In genomic region chr10:101967713-101968112, GRCh38 we compare ENCODE assay signal across 17 cellular contexts.
DNase-seq lines count a peak whose midpoint lies in the region; ATAC-seq and TF ChIP-seq lines count a peak whose summit lies in the region.
"Had no signal": no experiment of that assay in that cellular context is flagged by ENCODE, and none has a peak within 500 bp of the region (broad histone marks: within the 10 kb centered on the region; RNA-seq: fewer than 3 reads in every experiment).

No MANE protein-coding gene starts in this region.

- H3K36me3 ChIP-seq in right lobe of liver = peaks cover 0 to 17% (median 4%) of the 10 kb centered on the region in 4 donors
- H3K36me3 ChIP-seq: ovary had no signal

- peaks cover 0 to 8% (median 0%) of the 10 kb centered on the region in 4 donors for H3K4me1 ChIP-seq in right lobe of liver

- H3K27ac ChIP-seq in right lobe of liver = no peak overlapping the region
- H3K27ac ChIP-seq: ovary had no signal

- no peak overlapping the region for H3K27ac Mint-ChIP-seq in T-cell

- no peak overlapping the region for H3K4me3 ChIP-seq in astrocyte of the spinal cord (ENCODE audit: low read depth, low read length)
- H3K4me3 ChIP-seq in right lobe of liver = no peak overlapping the region
- H3K4me3 ChIP-seq: ovary, Peyer's patch, smooth muscle cell had no signal

- POLR2A ChIA-PET in T-cell (lab: Charles Lee) = no interaction called here

- no peak for TF ChIP-seq CTCF in astrocyte of the spinal cord (IDR thresholded peaks at IDR 0.05; ENCODE audit: low read depth, low read length)
- no peak for TF ChIP-seq CTCF in right lobe of liver (IDR thresholded peaks at IDR 0.05)

- ATAC-seq in right lobe of liver (no peak), T-cell (replicated peaks in 1 of 4) (no peak)

- peaks cover 18 to 45% (median 24%) of the 10 kb centered on the region in 3 donors for H3K4me1 Mint-ChIP-seq in T-cell

- no peaks in the 10 kb centered on the region for H3K27me3 Mint-ChIP-seq in T-cell
- H3K27me3 Mint-ChIP-seq: activated CD4-positive, alpha-beta T cell treated with anti-CD3 and anti-CD28 coated beads, Interleukin-2, amount 10 ng/mL, durations not matched to agents 24 days and 14 days had no signal

- H3K4me3 Mint-ChIP-seq in T-cell = no peak overlapping the region
- H3K4me3 Mint-ChIP-seq: activated CD4-positive, alpha-beta T cell treated with anti-CD3 and anti-CD28 coated beads, Interleukin-2, amount 10 ng/mL, durations not matched to agents 24 days and 14 days had no signal

- 80% methylated on average over 1 of the region's 3 CpGs for WGBS in right lobe of liver (ENCODE audit: insufficient coverage, low coverage, low lambda C conversion rate, missing lambda C conversion rate)

- no peaks in the 10 kb centered on the region for H3K9me3 Mint-ChIP-seq in T-cell
- H3K9me3 Mint-ChIP-seq: activated CD4-positive, alpha-beta T cell treated with anti-CD3 and anti-CD28 coated beads, Interleukin-2, amount 10 ng/mL, durations not matched to agents 24 days and 14 days had no signal

- no peaks in the 10 kb centered on the region for H3K27me3 ChIP-seq in right lobe of liver
- H3K27me3 ChIP-seq: ovary, Peyer's patch had no signal

- in situ Hi-C loops in astrocyte of the spinal cord (cut with HindIII; ENCODE audit: low sequenced_read_pairs) = no loop called here

- intact Hi-C loops in right lobe of liver (cut with DNase I) = no loop called here

- DNase-seq in AG20443 (ENCODE audit: low spot score) = peak; percentile 23
- DNase-seq in HT1080 (ENCODE audit: low read depth) = peak; percentile 54
- peak; percentile 24 for DNase-seq in astrocyte of the spinal cord (ENCODE audit: low read depth, low spot score)
- peak; percentile 10 for DNase-seq in kidney tubule cell (ENCODE audit: low spot score)
- DNase-seq in middle frontal gyrus (ENCODE audit: extremely low spot score, low spot score) = no peak
- DNase-seq in right lobe of liver = no peak
- no peak for DNase-seq in T-cell
- DNase-seq in putamen (ENCODE audit: low spot score) = no peak
- DNase-seq: activated CD4-positive, alpha-beta T cell treated with anti-CD3 and anti-CD28 coated beads, Interleukin-2, amount 10 ng/mL, durations not matched to agents 24 days and 14 days; activated T-cell treated with anti-CD3 and anti-CD28 coated beads, Interleukin-2, amount 50 U/mL, for 48 hours; amygdala; DMS53; NCI-H1930; NCI-H526; ovary; Peyer's patch had no signal

- CTCF ChIA-PET in T-cell (lab: Charles Lee) = no interaction called here

- peaks cover 56% of the 10 kb centered on the region for H3K36me3 Mint-ChIP-seq in T-cell

- TF ChIP-seq POLR2A in right lobe of liver (IDR thresholded peaks at IDR 0.05) = no peak

- H3K9me3 ChIP-seq in right lobe of liver = no peaks in the 10 kb centered on the region
- H3K9me3 ChIP-seq: ovary, Peyer's patch had no signal

Comparison
In these comparisons a context has a peak if more than half of its experiments do, and no peak if none do; other contexts are left out.
1. DNase-seq: peak in AG20443 (single experiment), HT1080 (single experiment), astrocyte of the spinal cord (single experiment) and kidney tubule cell (single experiment); none in middle frontal gyrus (single experiment), right lobe of liver (0 of 3), T-cell (0 of 34) and putamen (single experiment).